Comparison of ENCODE assay signal across 14 cellular contexts in the genomic region with DNA sequence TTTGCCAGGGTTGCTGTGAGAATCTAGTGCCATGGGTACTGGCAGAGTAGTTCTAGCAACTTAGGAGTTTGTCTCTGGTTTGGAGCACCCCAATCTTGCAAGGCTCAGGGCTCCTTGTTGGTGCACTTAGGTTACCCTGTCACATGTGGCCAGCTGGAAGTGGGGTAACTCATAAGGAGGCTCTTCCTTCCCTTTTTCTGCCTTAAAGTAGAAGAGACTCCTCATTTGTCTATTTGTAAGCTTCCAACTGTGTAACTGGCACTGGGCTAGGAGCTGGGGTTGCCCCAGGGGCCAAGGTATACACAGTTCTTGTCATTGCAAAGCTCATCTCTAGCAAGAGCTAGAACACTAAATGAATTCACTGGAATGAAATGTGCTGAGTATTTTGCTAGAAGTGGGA.
"Had no signal": no experiment of that assay in that cellular context is flagged by ENCODE, and none has a peak within 500 bp of the region (broad histone marks: within the 10 kb centered on the region; RNA-seq: fewer than 3 reads in every experiment).

No MANE protein-coding gene starts in this region.

- H3K27me3 ChIP-seq: hepatocyte, stomach had no signal

- DNase-seq: activated CD4-positive, alpha-beta T cell treated with anti-CD3 and anti-CD28 coated beads, Interleukin-2, amount 50 U/mL, for 48 hours; activated CD4-positive, CD25-positive, alpha-beta regulatory T cell treated with anti-CD3 and anti-CD28 coated beads, Interleukin-2, amount 50 U/mL, for 72 hours; activated CD8-positive, alpha-beta memory T cell treated with anti-CD3 and anti-CD28 coated beads, Interleukin-2, amount 10 ng/mL, durations not matched to agents 7 days and 5 days; activated effector memory CD4-positive, alpha-beta T cell treated with anti-CD3 and anti-CD28 coated beads, Interleukin-2, amount 50 U/mL, for 16 hours; activated T-cell treated with anti-CD3 and anti-CD28 coated beads, Interleukin-2, amount 50 U/mL, for 4 hours; dermis blood vessel endothelial cell; midbrain; retina; small intestine; stomach had no signal

- H3K9me3 ChIP-seq: stomach, thoracic aorta had no signal

- H3K36me3 ChIP-seq: stomach, thoracic aorta had no signal

- FAIRE-seq: small intestine, urothelium cell line had no signal

- H3K27ac ChIP-seq: hepatocyte, stomach, thoracic aorta had no signal

- H3K4me3 ChIP-seq: hepatocyte, lung, stomach, thoracic aorta had no signal

- ATAC-seq: activated CD8-positive, alpha-beta memory T cell treated with anti-CD3 and anti-CD28 coated beads, Interleukin-2, amount 10 ng/mL, durations not matched to agents 7 days and 5 days; activated T-cell treated with anti-CD3 and anti-CD28 coated beads, Interleukin-2, amount 50 U/mL, for 4 hours had no signal
